Comparison of ENCODE assay signal across 8 cellular contexts in the genomic region with DNA sequence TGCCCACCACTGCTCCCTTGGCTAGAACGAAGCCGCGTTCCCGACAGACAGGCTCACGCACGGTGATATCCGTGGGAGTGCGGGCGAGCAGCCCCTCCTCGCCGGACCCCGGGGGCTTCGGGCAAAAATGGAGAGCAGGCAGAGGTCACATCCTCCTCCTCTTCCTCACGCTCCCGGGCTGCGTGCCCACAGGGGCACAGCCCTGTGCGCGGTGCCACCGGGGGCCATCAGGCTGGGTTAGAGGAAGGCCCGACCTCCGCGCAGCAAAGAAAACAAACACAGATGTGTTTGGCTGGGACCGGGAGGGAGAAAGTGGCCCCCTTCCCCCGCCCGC. TPM values are rescaled to one million over a fixed set of nuclear protein-coding genes. Genes with fewer than 3 reads are reported as not detected.
DNase-seq lines count a peak whose midpoint lies in the region; ATAC-seq and TF ChIP-seq lines count a peak whose summit lies in the region.

No MANE protein-coding gene starts in this region.

- TF ChIP-seq CTCF in CD4-positive, alpha-beta T cell (IDR thresholded peaks at IDR 0.05) = no peak
- no peak for TF ChIP-seq CTCF in dorsolateral prefrontal cortex (IDR thresholded peaks at IDR 0.05 in 54 of 56, conservative IDR thresholded peaks at IDR 0.05 in 2 of 56; ENCODE audit: low read depth in 1 of 56, partially characterized antibody in 56 of 56)

- H2AFZ ChIP-seq in neuron (ENCODE audit: low read depth, low read length) = peak overlapping the region; percentile 96

- H3K9ac ChIP-seq in HUES6 (ENCODE audit: low read length) = no peak overlapping the region

- POLR2A ChIA-PET in CD4-positive, alpha-beta T cell (lab: Charles Lee) = no interaction called here

- H3K36me3 Mint-ChIP-seq in CD4-positive, alpha-beta T cell (ENCODE audit: low read depth) = peaks cover 4% of the 10 kb centered on the region

- no peaks in the 10 kb centered on the region for H3K9me3 Mint-ChIP-seq in CD4-positive, alpha-beta T cell

- no peak for DNase-seq in CD4-positive, alpha-beta T cell
- DNase-seq in dorsolateral prefrontal cortex (no peak), nucleus accumbens (lab: John Stamatoyannopoulos, UW) (no peak), activated gamma-delta T cell (lab: John Stamatoyannopoulos, UW) (no peak), medulla oblongata (ENCODE audit: extremely low spot score) (no peak)

- CTCF ChIA-PET in CD4-positive, alpha-beta T cell (lab: Charles Lee) = no interaction called here

- H3K4me3 ChIP-seq in HUES6 (ENCODE audit: low read depth, low read length) = peak overlapping the region; percentile 65
- H3K4me3 ChIP-seq in dorsolateral prefrontal cortex = peak overlapping the region; percentile 31 to 73 (median 57)
- peak overlapping the region; percentile 62 for H3K4me3 ChIP-seq in neuron (ENCODE audit: low read length)

- H3K27me3 Mint-ChIP-seq in CD4-positive, alpha-beta T cell = peaks cover 52% of the 10 kb centered on the region

- H3K27ac Mint-ChIP-seq in CD4-positive, alpha-beta T cell = no peak overlapping the region

- no peak for ATAC-seq in CD4-positive, alpha-beta T cell (ENCODE audit: poor library complexity)
- no peak for ATAC-seq in HG02798 (IDR thresholded peaks at IDR 0.05; ENCODE audit: poor library complexity, unreplicated experiment)

- H3K4me1 Mint-ChIP-seq in CD4-positive, alpha-beta T cell (ENCODE audit: low read depth) = peaks cover 20% of the 10 kb centered on the region

- intact Hi-C loops in CD4-positive, alpha-beta T cell (cut with DNase I, micrococcal nuclease) = no loop called here
- intact Hi-C loops in dorsolateral prefrontal cortex (cut with DNase I) = no loop called here

- no peak overlapping the region for H3K27ac ChIP-seq in CD4-positive, alpha-beta T cell (ENCODE audit: low read depth, low read length)
- H3K27ac ChIP-seq in HUES6 (ENCODE audit: low read depth, low read length) (no peak overlapping the region), dorsolateral prefrontal cortex (peak overlapping the region in 14 of 59 donors; percentile 6 to 67 (median 34))

- no peaks in the 10 kb centered on the region for H3K9me3 ChIP-seq in CD4-positive, alpha-beta T cell (ENCODE audit: control insufficient read depth, low read length)
- H3K9me3 ChIP-seq in HUES6 (ENCODE audit: control insufficient read depth, insufficient read depth, low read depth, low read length) = no peaks in the 10 kb centered on the region
- no peaks in the 10 kb centered on the region for H3K9me3 ChIP-seq in neuron (ENCODE audit: low read length)

- peaks cover 77% of the 10 kb centered on the region for H3K27me3 ChIP-seq in CD4-positive, alpha-beta T cell (ENCODE audit: control insufficient read depth, insufficient read depth, low read length)
- H3K27me3 ChIP-seq in HUES6 (ENCODE audit: control insufficient read depth, insufficient read depth, low read length) (peaks cover 92% of the 10 kb centered on the region), dorsolateral prefrontal cortex (peaks cover 0 to 75% (median 47%) of the 10 kb centered on the region in 45 donors), neuron (ENCODE audit: insufficient read depth, low read length) (peaks cover 42% of the 10 kb centered on the region)

- H3K4me1 ChIP-seq in HUES6 (ENCODE audit: control insufficient read depth, insufficient read depth, low read length) = peaks cover 51% of the 10 kb centered on the region
- peaks cover 6% of the 10 kb centered on the region for H3K4me1 ChIP-seq in neuron (ENCODE audit: insufficient read depth, low read length)

- H3K4me3 Mint-ChIP-seq in CD4-positive, alpha-beta T cell = peak overlapping the region; percentile 56

- H3K36me3 ChIP-seq in HUES6 (ENCODE audit: control insufficient read depth, insufficient read depth, low read length) (no peaks in the 10 kb centered on the region), neuron (ENCODE audit: insufficient read depth, low read length) (no peaks in the 10 kb centered on the region)

RNA-seq across cellular contexts. Expression of a gene that starts 0.5 kb away (rescaled TPM):
- under 1 TPM; 0.08 to 0.14 TPM for total RNA-seq in CD4-positive, alpha-beta T cell
- 1 to 10 TPM; 2.2 to 9.8 (median 4.0) TPM for total RNA-seq in dorsolateral prefrontal cortex

RNA-seq across cellular contexts. Expression of a gene that starts 55.3 kb away (rescaled TPM):
- total RNA-seq in CD4-positive, alpha-beta T cell = 100 to 1,000 TPM; 153 to 159 TPM
- 10 to 100 TPM in 3 of 120 experiments, 1 to 10 TPM in 117; 1.0 to 14.8 (median 4.9) TPM for total RNA-seq in dorsolateral prefrontal cortex

Comparison
In these comparisons a context has a peak if more than half of its experiments do, and no peak if none do; other contexts are left out.
1. RNA of a gene that starts 55.3 kb away (total RNA-seq): 153 to 159 TPM in CD4-positive, alpha-beta T cell; 1.0 to 14.8 TPM in dorsolateral prefrontal cortex; every median in the first group is over 4 times any median in the second.
2. Peak in every context shown above with its lines, with median percentiles within 50 percentile points of each other: H3K4me3 ChIP-seq.